36 cellular contexts compared by ENCODE assay signal in genomic region chr15:33858836-33859235, GRCh38.
"Had no signal": no experiment of that assay in that cellular context is flagged by ENCODE, and none has a peak within 500 bp of the region (broad histone marks: within the 10 kb centered on the region; RNA-seq: fewer than 3 reads in every experiment).

No MANE protein-coding gene starts in this region.

- H3K9ac ChIP-seq: KMS-11 had no signal

- H3K27ac ChIP-seq: KMS-11 had no signal

- H3K9me3 ChIP-seq: MG63 had no signal

- H3K36me3 ChIP-seq: MG63 had no signal

- H3K4me2 ChIP-seq: KMS-11 had no signal

- H3K4me3 ChIP-seq: MG63 had no signal

- H3K27me3 ChIP-seq: MG63 had no signal

- DNase-seq: Karpas-422, Kasumi-1, KBM-7, KG1, MG63, MM.1S, MV-4-11, NCI-H1048, NCI-H1092, NCI-H1092 treated with DMSO at 0.1 percent for 48 hours, NCI-H1105, NCI-H1105 treated with DMSO at 0.1 percent for 48 hours, NCI-H1417, NCI-H1417 treated with DMSO at 0.1 percent for 48 hours, NCI-H1436, NCI-H1436 treated with DMSO at 0.1 percent for 48 hours, NCI-H146, NCI-H1694, NCI-H1694 treated with DMSO at 0.1 percent for 48 hours, NCI-H187, NCI-H187 treated with DMSO at 0.1 percent for 48 hours, NCI-H1930, NCI-H2029, NCI-H2029 treated with DMSO at 0.1 percent for 48 hours, NCI-H2081, NCI-H2081 treated with DMSO at 0.1 percent for 48 hours, NCI-H2107, NCI-H2171, NCI-H2171 treated with DMSO at 0.1 percent for 48 hours, NCI-H2227 treated with DMSO at 0.1 percent for 48 hours, NCI-H226, NCI-H345, NCI-H446, NCI-H446 treated with DMSO at 0.1 percent for 48 hours, NCI-H510A had no signal
